Comparison of ENCODE assay signal across 19 cellular contexts in genomic region chr2:235958631-235959395, GRCh38.
DNase-seq lines count a peak whose midpoint lies in the region; ATAC-seq and TF ChIP-seq lines count a peak whose summit lies in the region.
"Had no signal": no experiment of that assay in that cellular context is flagged by ENCODE, and none has a peak within 500 bp of the region (broad histone marks: within the 10 kb centered on the region; RNA-seq: fewer than 3 reads in every experiment).

No MANE protein-coding gene starts in this region.

- H3F3A ChIP-seq in neural cell (ENCODE audit: insufficient read depth, low read length, poor library complexity, severe bottlenecking): no peaks in the 10 kb centered on the region

- no peak overlapping the region for H3K9ac ChIP-seq in neural cell (ENCODE audit: low read length)

- no peak for ATAC-seq in left cardiac atrium
- no peak for ATAC-seq in GM21528 (IDR thresholded peaks at IDR 0.05; ENCODE audit: low FRiP score, unreplicated experiment)
- ATAC-seq: K562, Right ventricle myocardium inferior had no signal

- no peak for TF ChIP-seq EP300 in neural cell (conservative IDR thresholded peaks at IDR 0.05; ENCODE audit: poor library complexity, severe bottlenecking)
- no peak for TF ChIP-seq EP300 in esophagus muscularis mucosa (IDR thresholded peaks at IDR 0.05)

- no peaks in the 10 kb centered on the region for H3K9me3 ChIP-seq in neural cell (ENCODE audit: low read length)
- H3K9me3 ChIP-seq in spleen: no peaks in the 10 kb centered on the region
- no peaks in the 10 kb centered on the region for H3K9me3 ChIP-seq in esophagus muscularis mucosa
- H3K9me3 ChIP-seq: Peyer's patch had no signal

- DNase-seq in cardiac septum (ENCODE audit: low spot score) (peak; percentile 44), left cardiac atrium (no peak), fibroblast of peridontal ligament (ENCODE audit: extremely low read depth) (peak; percentile 73), spleen (peak; percentile 41), esophagus muscularis mucosa (ENCODE audit: extremely low spot score) (no peak), ureter (ENCODE audit: low spot score) (no peak)
- DNase-seq: DMS 273 treated with DMSO at 0.1 percent for 48 hours, DND-41, HCEC 1CT, NCI-H1105, NCI-H1694, NCI-H2081 treated with DMSO at 0.1 percent for 48 hours, NCI-H446 treated with DMSO at 0.1 percent for 48 hours, Peyer's patch had no signal

- H2AFZ ChIP-seq in neural cell (ENCODE audit: low read depth, low read length): no peak overlapping the region

- H3K4me2 ChIP-seq in neural cell (ENCODE audit: low read length): no peak overlapping the region

- intact Hi-C loops in cardiac septum (cut with DNase I) (no loop called here), left cardiac atrium (cut with DNase I) (no loop called here), spleen (cut with DNase I; ENCODE audit: low total_unique reads) (no loop called here), esophagus muscularis mucosa (cut with DNase I) (no loop called here)

- H3K27me3 ChIP-seq in neural cell (ENCODE audit: insufficient read depth, low read depth, low read length) (no peaks in the 10 kb centered on the region), spleen (replicated peaks in 1 of 7) (no peaks in the 10 kb centered on the region), esophagus muscularis mucosa (no peaks in the 10 kb centered on the region)
- H3K27me3 ChIP-seq: Peyer's patch had no signal

- no peaks in the 10 kb centered on the region for H4K20me1 ChIP-seq in neural cell (ENCODE audit: insufficient read depth)

- no peaks in the 10 kb centered on the region for H3K79me2 ChIP-seq in neural cell (replicated peaks; ENCODE audit: insufficient read depth, low read length)

- H3K27ac ChIP-seq in neural cell (ENCODE audit: low read length) (peak overlapping the region; percentile 18), spleen (no peak overlapping the region), esophagus muscularis mucosa (replicated peaks in 1 of 4) (no peak overlapping the region)
- H3K27ac ChIP-seq: 22Rv1, Peyer's patch had no signal

- TF ChIP-seq CTCF in neural cell (IDR thresholded peaks at IDR 0.05; ENCODE audit: poor library complexity, severe bottlenecking) (no peak), spleen (IDR thresholded peaks at IDR 0.05 in 8 of 11, conservative IDR thresholded peaks at IDR 0.05 in 3 of 11) (no peak), esophagus muscularis mucosa (IDR thresholded peaks at IDR 0.05) (no peak)

- TF ChIP-seq RAD21 in neural cell (conservative IDR thresholded peaks at IDR 0.05): no peak

- WGBS in spleen, 5 donors: 89 to 95% (median 93%) methylated on average over 38 of the region's 38 CpGs
- WGBS in esophagus muscularis mucosa: 86% methylated on average over 38 of the region's 38 CpGs

- TF ChIP-seq POLR2A in spleen (IDR thresholded peaks at IDR 0.05) (no peak), esophagus muscularis mucosa (IDR thresholded peaks at IDR 0.05; ENCODE audit: low read depth) (no peak)

- H3K4me3 ChIP-seq in neural cell (ENCODE audit: low read length): no peak overlapping the region
- no peak overlapping the region for H3K4me3 ChIP-seq in spleen
- H3K4me3 ChIP-seq in esophagus muscularis mucosa: no peak overlapping the region
- H3K4me3 ChIP-seq: K562, Peyer's patch had no signal

- H3K9me2 ChIP-seq in neural cell (ENCODE audit: insufficient read depth, low read length): no peaks in the 10 kb centered on the region

- no peaks in the 10 kb centered on the region for H3K36me3 ChIP-seq in neural cell (ENCODE audit: insufficient read depth, low read length)
- no peaks in the 10 kb centered on the region for H3K36me3 ChIP-seq in spleen
- H3K36me3 ChIP-seq in esophagus muscularis mucosa: peaks cover 4 to 28% (median 9%) of the 10 kb centered on the region in 4 donors

- no peaks in the 10 kb centered on the region for H3K4me1 ChIP-seq in spleen
- H3K4me1 ChIP-seq in esophagus muscularis mucosa: no peaks in the 10 kb centered on the region
- H3K4me1 ChIP-seq: Peyer's patch had no signal

TF ChIP-seq in neural cell, 6 proteins besides CTCF, POLR2A, EP300 and RAD21:
- TF ChIP-seq REST (IDR thresholded peaks at IDR 0.05; ENCODE audit: borderline replicate concordance) (no peak), SMC3 (conservative IDR thresholded peaks at IDR 0.05; ENCODE audit: poor library complexity) (no peak), POLR2AphosphoS5 (IDR thresholded peaks at IDR 0.05) (no peak), EZH2 (IDR thresholded peaks at IDR 0.05; ENCODE audit: borderline replicate concordance, insufficient read depth, low read length, poor library complexity, severe bottlenecking) (no peak), TAF1 (IDR thresholded peaks at IDR 0.05; ENCODE audit: low read depth) (no peak), MXI1 (conservative IDR thresholded peaks at IDR 0.05; ENCODE audit: poor library complexity, severe bottlenecking) (no peak)

Comparison
In these comparisons a context has a peak if more than half of its experiments do, and no peak if none do; other contexts are left out.
1. DNase-seq: peak in cardiac septum (single experiment), fibroblast of peridontal ligament (single experiment) and spleen (single experiment); none in left cardiac atrium (single experiment), esophagus muscularis mucosa (single experiment) and ureter (single experiment).